ENCODE assay signal across 17 cellular contexts in genomic region chr2:217364224-217364623, GRCh38.
DNase-seq lines count a peak whose midpoint lies in the region; ATAC-seq and TF ChIP-seq lines count a peak whose summit lies in the region.
"Had no signal": no experiment of that assay in that cellular context is flagged by ENCODE, and none has a peak within 500 bp of the region (broad histone marks: within the 10 kb centered on the region; RNA-seq: fewer than 3 reads in every experiment).

No MANE protein-coding gene starts in this region.

- no peak for TF ChIP-seq POLR2A in esophagus muscularis mucosa (IDR thresholded peaks at IDR 0.05; ENCODE audit: low read depth)

- intact Hi-C loops in esophagus muscularis mucosa (cut with DNase I) = loop anchor here (5.0 to 10.0 kb wide), 4 partner anchors 63 to 672 kb away; no protein-coding TSS in a partner anchor
- intact Hi-C loops in activated T-helper 1 cell treated with anti-CD3 and anti-CD28 coated beads, Interleukin-12 subunit alpha, Interleukin-12 subunit beta, Interleukin-2, Interleukin-4 antibody, amounts not matched to agents 30 ng/mL and 10 ng/mL and 1 ng/mL, durations not matched to agents 14 hours and 24 hours and 36 hours (cut with micrococcal nuclease) = no loop called here

- no peak for DNase-seq in esophagus muscularis mucosa (ENCODE audit: extremely low spot score)
- no peak for DNase-seq in activated T-helper 1 cell treated with anti-CD3 and anti-CD28 coated beads, Interleukin-12 subunit alpha, Interleukin-12 subunit beta, Interleukin-2, Interleukin-4 antibody, amounts not matched to agents 30 ng/mL and 10 ng/mL and 1 ng/mL, durations not matched to agents 14 hours and 24 hours and 36 hours (ENCODE audit: low spot score)
- no peak for DNase-seq in GM10266 (ENCODE audit: extremely low spot score)
- DNase-seq: C1 segment of cervical spinal cord; CD4-positive, CD25-positive, alpha-beta regulatory T cell; CD8-positive, alpha-beta memory T cell; COR-L47; DMS 273 treated with DMSO at 0.1 percent for 48 hours; DMS53; DND-41; EL had no signal

- H3K36me3 Mint-ChIP-seq in activated T-helper 1 cell treated with anti-CD3 and anti-CD28 coated beads, Interleukin-12 subunit alpha, Interleukin-12 subunit beta, Interleukin-2, Interleukin-4 antibody, amounts not matched to agents 30 ng/mL and 10 ng/mL and 1 ng/mL, durations not matched to agents 14 hours and 24 hours and 36 hours (ENCODE audit: low read depth) = no peaks in the 10 kb centered on the region
- H3K36me3 Mint-ChIP-seq: CD4-positive, CD25-positive, alpha-beta regulatory T cell; CD8-positive, alpha-beta memory T cell had no signal

- TF ChIP-seq EP300 in esophagus muscularis mucosa (IDR thresholded peaks at IDR 0.05) = no peak

- H3K36me3 ChIP-seq in HEK293 (ENCODE audit: control insufficient read depth in 2 of 2, insufficient read depth in 1 of 2, low read length in 2 of 2) (no peaks in the 10 kb centered on the region), esophagus muscularis mucosa (no peaks in the 10 kb centered on the region), neutrophil (no peaks in the 10 kb centered on the region)

- TF ChIP-seq CTCF in HEK293 (tag by site-specific recombination; IDR thresholded peaks at IDR 0.05) = no peak
- TF ChIP-seq CTCF in esophagus muscularis mucosa (IDR thresholded peaks at IDR 0.05) = no peak
- no peak for TF ChIP-seq CTCF in neutrophil (IDR thresholded peaks at IDR 0.05)
- no peak for TF ChIP-seq CTCF in GM10266 (IDR thresholded peaks at IDR 0.05; ENCODE audit: control insufficient read depth, insufficient read depth, low read depth, missing control alignments)

- no peaks in the 10 kb centered on the region for H3K9me3 Mint-ChIP-seq in activated T-helper 1 cell treated with anti-CD3 and anti-CD28 coated beads, Interleukin-12 subunit alpha, Interleukin-12 subunit beta, Interleukin-2, Interleukin-4 antibody, amounts not matched to agents 30 ng/mL and 10 ng/mL and 1 ng/mL, durations not matched to agents 14 hours and 24 hours and 36 hours
- H3K9me3 Mint-ChIP-seq: GM23338 had no signal

- no peak overlapping the region for H3K27ac ChIP-seq in HEK293 (ENCODE audit: extremely low read depth, low read depth, low read length)
- peak overlapping the region; percentile 80 to 84 (median 82) for H3K27ac ChIP-seq in esophagus muscularis mucosa (replicated peaks in 1 of 4)
- peak overlapping the region; percentile 72 for H3K27ac ChIP-seq in neutrophil

- H3K4me3 Mint-ChIP-seq in activated T-helper 1 cell treated with anti-CD3 and anti-CD28 coated beads, Interleukin-12 subunit alpha, Interleukin-12 subunit beta, Interleukin-2, Interleukin-4 antibody, amounts not matched to agents 30 ng/mL and 10 ng/mL and 1 ng/mL, durations not matched to agents 14 hours and 24 hours and 36 hours = no peak overlapping the region
- H3K4me3 Mint-ChIP-seq: B cell; CD4-positive, CD25-positive, alpha-beta regulatory T cell; CD8-positive, alpha-beta memory T cell; GM23338 had no signal

- no peaks in the 10 kb centered on the region for H3K4me1 Mint-ChIP-seq in activated T-helper 1 cell treated with anti-CD3 and anti-CD28 coated beads, Interleukin-12 subunit alpha, Interleukin-12 subunit beta, Interleukin-2, Interleukin-4 antibody, amounts not matched to agents 30 ng/mL and 10 ng/mL and 1 ng/mL, durations not matched to agents 14 hours and 24 hours and 36 hours (ENCODE audit: low read depth)
- H3K4me1 Mint-ChIP-seq: CD4-positive, CD25-positive, alpha-beta regulatory T cell; CD8-positive, alpha-beta memory T cell; GM23338 had no signal

- H3K27ac Mint-ChIP-seq in activated T-helper 1 cell treated with anti-CD3 and anti-CD28 coated beads, Interleukin-12 subunit alpha, Interleukin-12 subunit beta, Interleukin-2, Interleukin-4 antibody, amounts not matched to agents 30 ng/mL and 10 ng/mL and 1 ng/mL, durations not matched to agents 14 hours and 24 hours and 36 hours = no peak overlapping the region
- H3K27ac Mint-ChIP-seq: B cell; CD4-positive, CD25-positive, alpha-beta regulatory T cell; CD8-positive, alpha-beta memory T cell; GM23338 had no signal

- H3K4me3 ChIP-seq in HEK293 (ENCODE audit: low read depth, low read length) = no peak overlapping the region
- no peak overlapping the region for H3K4me3 ChIP-seq in esophagus muscularis mucosa
- H3K4me3 ChIP-seq in neutrophil (ENCODE audit: low read depth in 1 of 2, low read length in 1 of 2) = no peak overlapping the region
- H3K4me3 ChIP-seq: GM23338 had no signal

- H3K9me3 ChIP-seq in HEK293 (ENCODE audit: control insufficient read depth, insufficient read depth, low read depth, low read length) (no peaks in the 10 kb centered on the region), esophagus muscularis mucosa (no peaks in the 10 kb centered on the region), neutrophil (no peaks in the 10 kb centered on the region)

- POLR2A ChIA-PET in HEK293 (lab: Yijun Ruan, JAX) = no interaction called here

- CTCF ChIA-PET in HEK293 (lab: Yijun Ruan, JAX) = interaction anchor here (0.6 kb wide), 2 partner anchors 392 to 666 kb away, joined by 4 read pairs; no protein-coding TSS in a partner anchor

- no peaks in the 10 kb centered on the region for H3K27me3 ChIP-seq in esophagus muscularis mucosa
- peaks cover 22% of the 10 kb centered on the region for H3K27me3 ChIP-seq in neutrophil

- no peak for ATAC-seq in GM21515 (IDR thresholded peaks at IDR 0.05; ENCODE audit: unreplicated experiment)
- ATAC-seq: GM23338, HCT116 had no signal

- H3K4me1 ChIP-seq in HEK293 (ENCODE audit: control insufficient read depth, insufficient read depth, low read length) (peaks cover 8% of the 10 kb centered on the region; the same call in 1 of the 2 replicates), esophagus muscularis mucosa (peaks cover 17 to 97% (median 78%) of the 10 kb centered on the region in 4 donors), neutrophil (ENCODE audit: control insufficient read depth in 1 of 2, insufficient read depth in 1 of 2, low read depth in 1 of 2, low read length in 1 of 2) (peaks cover 37 to 47% of the 10 kb centered on the region in 2 experiments)

- H3K27me3 Mint-ChIP-seq in activated T-helper 1 cell treated with anti-CD3 and anti-CD28 coated beads, Interleukin-12 subunit alpha, Interleukin-12 subunit beta, Interleukin-2, Interleukin-4 antibody, amounts not matched to agents 30 ng/mL and 10 ng/mL and 1 ng/mL, durations not matched to agents 14 hours and 24 hours and 36 hours (ENCODE audit: insufficient read depth) = no peaks in the 10 kb centered on the region
- H3K27me3 Mint-ChIP-seq: CD4-positive, CD25-positive, alpha-beta regulatory T cell had no signal

TF ChIP-seq in HEK293, 187 proteins besides CTCF, POLR2A, EP300 and RAD21:
- TF ChIP-seq ZNF514 (tag by site-specific recombination; IDR thresholded peaks at IDR 0.05) = no peak
- no peak for TF ChIP-seq ZNF274 (IDR thresholded peaks at IDR 0.05; ENCODE audit: low read length)
- no peak for TF ChIP-seq ZNF274 (tag by site-specific recombination; IDR thresholded peaks at IDR 0.05; ENCODE audit: borderline replicate concordance)
- no peak for TF ChIP-seq ZNF707 (tag by site-specific recombination; IDR thresholded peaks at IDR 0.05)
- no peak for TF ChIP-seq PBX3 (CRISPR knock-in tag; IDR thresholded peaks at IDR 0.05)
- peak; percentile 97 for TF ChIP-seq ZNF513 (tag by site-specific recombination; IDR thresholded peaks at IDR 0.05)
- TF ChIP-seq ZNF354C (tag by site-specific recombination; IDR thresholded peaks at IDR 0.05; ENCODE audit: borderline replicate concordance, low read depth) = no peak
- TF ChIP-seq MEIS1 (CRISPR knock-in tag; IDR thresholded peaks at IDR 0.05; ENCODE audit: borderline replicate concordance) = no peak
TF ChIP-seq in HEK293: peak in this region for 1.
